8 cellular contexts compared by ENCODE assay signal in the genomic region with DNA sequence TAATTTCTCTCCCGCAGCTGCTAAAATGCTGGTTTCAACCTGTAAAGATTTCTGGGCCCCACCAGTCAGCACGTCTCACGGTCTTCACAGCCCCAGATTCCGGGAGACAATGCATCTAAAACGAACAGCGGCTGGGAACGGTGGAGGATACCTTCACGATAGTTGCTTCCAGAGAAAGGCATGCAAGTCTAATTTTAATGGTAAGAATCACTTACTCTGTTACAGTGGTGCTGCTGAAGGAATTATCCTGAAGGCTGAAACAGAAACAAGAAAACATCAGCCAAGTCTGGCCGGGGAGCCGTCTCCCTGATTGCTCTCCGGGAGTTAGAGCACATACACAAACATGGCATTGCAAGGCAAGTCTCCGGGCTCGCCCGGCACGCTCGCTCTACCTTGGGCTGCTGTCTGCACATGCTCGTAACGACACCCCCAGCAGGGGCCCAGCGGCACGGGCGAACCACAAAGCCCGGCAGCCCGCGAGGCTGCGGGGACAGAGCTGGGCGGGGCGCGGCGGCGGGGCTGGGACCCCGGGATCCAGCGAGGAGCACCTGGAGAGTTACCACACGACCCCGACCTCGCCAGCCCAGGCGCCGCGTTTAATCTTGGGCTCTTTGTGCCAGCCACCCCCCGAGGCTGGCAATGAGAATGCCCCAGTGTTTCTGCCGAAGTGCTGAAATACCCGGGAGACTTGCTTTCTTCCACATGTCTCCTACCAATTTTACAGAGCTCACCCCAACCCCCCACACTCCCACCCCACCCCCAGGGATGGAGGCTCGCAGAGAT. TPM values are rescaled to one million over a fixed set of nuclear protein-coding genes. Genes with fewer than 3 reads are reported as not detected.
DNase-seq lines count a peak whose midpoint lies in the region; ATAC-seq and TF ChIP-seq lines count a peak whose summit lies in the region.

TSS of gene FAM13C (minus strand) at position 366 of the 783 bp plus-strand sequence. CDS start at position 277, 89 bp downstream.

- peaks cover 0 to 4% (median 0%) of the 10 kb centered on the region in 5 donors for H3K9me3 Mint-ChIP-seq in CD8-positive, alpha-beta memory T cell

- no peak within 1 kb of the TSS for H3K27ac ChIP-seq in CD8-positive, alpha-beta memory T cell (ENCODE audit: low read depth, low read length)
- peak within 1 kb of the TSS; percentile 77 for H3K27ac ChIP-seq in rectal smooth muscle tissue (ENCODE audit: low read depth, low read length)

- TF ChIP-seq CTCF in astrocyte of the spinal cord (IDR thresholded peaks at IDR 0.05; ENCODE audit: low read depth, low read length): no peak

- peaks cover 8 to 15% (median 13%) of the 10 kb centered on the region in 3 donors for H3K4me1 Mint-ChIP-seq in CD8-positive, alpha-beta memory T cell

- peak within 1 kb of the TSS; percentile 25 for H3K9ac ChIP-seq in rectal smooth muscle tissue (ENCODE audit: low read length)

- DNase-seq in CD8-positive, alpha-beta memory T cell: no peak
- DNase-seq in HCEC 1CT (peak; percentile 28), NCI-H524 (lab: John Stamatoyannopoulos, UW) (peak; percentile 30 to 70), astrocyte of the spinal cord (ENCODE audit: low read depth, low spot score) (peak; percentile 60), hypothalamus (lab: John Stamatoyannopoulos, UW) (peak in 45 of 51 donors; percentile 22 to 93 (median 60)), NK-92 (lab: John Stamatoyannopoulos, UW; ENCODE audit: unreplicated experiment) (no peak)

- no peaks in the 10 kb centered on the region for H3K36me3 Mint-ChIP-seq in CD8-positive, alpha-beta memory T cell

- H3K4me3 Mint-ChIP-seq in CD8-positive, alpha-beta memory T cell: peak within 1 kb of the TSS in 6 of 7 donors; percentile 42 to 70 (median 54)

- H3K27ac Mint-ChIP-seq in CD8-positive, alpha-beta memory T cell: peak within 1 kb of the TSS in 2 of 8 donors; percentile 26 to 56

- no peaks in the 10 kb centered on the region for H3K36me3 ChIP-seq in CD8-positive, alpha-beta memory T cell (ENCODE audit: insufficient read depth, low read length)
- H3K36me3 ChIP-seq in rectal smooth muscle tissue (ENCODE audit: control insufficient read depth, insufficient read depth, low read length): no peaks in the 10 kb centered on the region

- no peak within 1 kb of the TSS for H3K4me3 ChIP-seq in CD8-positive, alpha-beta memory T cell (ENCODE audit: low read length)
- H3K4me3 ChIP-seq in astrocyte of the spinal cord (ENCODE audit: low read depth, low read length) (peak within 1 kb of the TSS; percentile 53), rectal smooth muscle tissue (ENCODE audit: low read length) (peak within 1 kb of the TSS; percentile 73)

- in situ Hi-C loops in astrocyte of the spinal cord (cut with HindIII; ENCODE audit: low sequenced_read_pairs): no loop called here

- POLR2A ChIA-PET in CD8-positive, alpha-beta memory T cell (lab: Charles Lee): no interaction called here

- CTCF ChIA-PET in CD8-positive, alpha-beta memory T cell (lab: Charles Lee): interaction anchor here (1.0 kb wide), 1 partner anchor 10 kb away, joined by 3 read pairs; no protein-coding TSS in a partner anchor

- no peaks in the 10 kb centered on the region for H3K9me3 ChIP-seq in CD8-positive, alpha-beta memory T cell (ENCODE audit: low read length)

- no peaks in the 10 kb centered on the region for H3K4me1 ChIP-seq in CD8-positive, alpha-beta memory T cell (ENCODE audit: insufficient read depth, low read length)
- H3K4me1 ChIP-seq in rectal smooth muscle tissue (ENCODE audit: control insufficient read depth, insufficient read depth, low read length): peaks cover 8% of the 10 kb centered on the region

- no peak for ATAC-seq in HG02981 (IDR thresholded peaks at IDR 0.05; ENCODE audit: unreplicated experiment)

- peaks cover 8 to 10% of the 10 kb centered on the region in 2 donors for H3K27me3 Mint-ChIP-seq in CD8-positive, alpha-beta memory T cell

- H3K27me3 ChIP-seq in CD8-positive, alpha-beta memory T cell (ENCODE audit: insufficient read depth, low read length, poor library complexity, severe bottlenecking): no peaks in the 10 kb centered on the region
- no peaks in the 10 kb centered on the region for H3K27me3 ChIP-seq in rectal smooth muscle tissue (ENCODE audit: control insufficient read depth, insufficient read depth, low read length)

RNA-seq across cellular contexts. Expression of gene FAM13C, which starts in this region (rescaled TPM):
- total RNA-seq in CD8-positive, alpha-beta memory T cell: not detected
- polyA plus RNA-seq in CD8-positive, alpha-beta memory T cell: not detected

Comparison
In these comparisons a context has a peak if more than half of its experiments do, and no peak if none do; other contexts are left out.
1. DNase-seq: peak in HCEC 1CT (single experiment), NCI-H524 (2 of 2), astrocyte of the spinal cord (single experiment) and hypothalamus (45 of 51); none in CD8-positive, alpha-beta memory T cell (0 of 5) and NK-92 (single experiment).